Comparison of ENCODE assay signal across 24 cellular contexts in the genomic region with DNA sequence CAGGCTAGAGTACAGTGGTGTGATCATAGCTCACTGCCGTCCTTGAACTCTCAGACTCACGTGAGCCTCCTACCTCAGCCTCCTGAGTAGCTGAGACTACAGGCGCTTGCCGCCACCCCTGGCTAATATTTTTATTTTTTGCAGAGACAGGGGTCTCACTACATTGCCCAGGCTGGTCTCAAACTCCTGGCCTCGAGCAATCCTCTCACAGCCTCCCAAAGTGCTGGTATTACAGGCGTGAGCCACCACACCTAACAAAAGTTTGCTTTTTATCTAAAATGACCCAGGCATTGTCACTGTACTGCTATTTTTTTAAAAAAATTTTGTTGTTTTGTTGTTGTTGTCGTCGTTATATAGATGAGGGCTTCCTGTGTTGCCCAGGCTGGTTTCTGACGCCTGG.
"Had no signal": no experiment of that assay in that cellular context is flagged by ENCODE, and none has a peak within 500 bp of the region (broad histone marks: within the 10 kb centered on the region; RNA-seq: fewer than 3 reads in every experiment).

No MANE protein-coding gene starts in this region.

- H3K4me1 Mint-ChIP-seq: neural progenitor cell had no signal

- H3K4me3 Mint-ChIP-seq: dendritic cell treated with granulocyte-macrophage colony-stimulating factor and Interleukin-4, amounts not matched to agents 40 ng/mL and 50 ng/mL, for 4 days; nephron; neural progenitor cell had no signal

- H3K9me3 Mint-ChIP-seq: dendritic cell treated with granulocyte-macrophage colony-stimulating factor and Interleukin-4, amounts not matched to agents 40 ng/mL and 50 ng/mL, for 4 days; nephron; neural progenitor cell had no signal

- ATAC-seq: foreskin keratinocyte, gastroesophageal sphincter, heart left ventricle, left lung, right lobe of liver had no signal

- H3K36me3 ChIP-seq: neural progenitor cell had no signal

- H2AFZ ChIP-seq: hepatocyte, neural progenitor cell, parathyroid adenoma had no signal

- H3K4me1 ChIP-seq: colonic mucosa, foreskin keratinocyte, gastroesophageal sphincter, neural progenitor cell, parathyroid adenoma, right lobe of liver, stomach had no signal

- H3K27me3 ChIP-seq: colonic mucosa, esophagus muscularis mucosa, foreskin keratinocyte, gastroesophageal sphincter, heart left ventricle, hepatocyte, left lung, neural progenitor cell, right lobe of liver, stomach, thyroid gland had no signal

- H3K27me3 Mint-ChIP-seq: dendritic cell treated with granulocyte-macrophage colony-stimulating factor and Interleukin-4, amounts not matched to agents 40 ng/mL and 50 ng/mL, for 4 days had no signal

- H3K79me2 ChIP-seq: hepatocyte, parathyroid adenoma had no signal

- DNase-seq: colonic mucosa; effector CD8-positive, alpha-beta T cell; foreskin keratinocyte; heart left ventricle; kidney; left lung; right lobe of liver; small intestine; stimulated activated CD4-positive, alpha-beta T cell treated with anti-CD3 and anti-CD28 coated beads, Interleukin-12 subunit alpha, Interleukin-12 subunit beta, amount 100 ng/mL, for 4 hours; stimulated activated CD4-positive, alpha-beta T cell treated with anti-CD3 and anti-CD28 coated beads, Interleukin-1b, Interleukin-23, amount 100 ng/mL, for 48 hours; stimulated activated CD4-positive, alpha-beta T cell treated with anti-CD3 and anti-CD28 coated beads, Interleukin-4, amount 100 ng/mL, for 1 hour; stimulated activated CD8-positive, alpha-beta memory T cell treated with anti-CD3 and anti-CD28 coated beads, Interleukin-4, amount 100 ng/mL, for 48 hours; stimulated activated naive CD4-positive, alpha-beta T cell treated with Interleukin-2 at 50 U/mL for 16 hours; stomach; thyroid gland; trophoblast cell had no signal

- H3K27ac Mint-ChIP-seq: dendritic cell treated with granulocyte-macrophage colony-stimulating factor and Interleukin-4, amounts not matched to agents 40 ng/mL and 50 ng/mL, for 4 days; nephron; neural progenitor cell; progenitor cell of endocrine pancreas had no signal

- H3K4me2 ChIP-seq: hepatocyte, neural progenitor cell had no signal

- H3K4me3 ChIP-seq: colonic mucosa, esophagus muscularis mucosa, gastroesophageal sphincter, heart left ventricle, hepatocyte, left lung, neural progenitor cell, right lobe of liver, stomach, thyroid gland had no signal

- H3K9ac ChIP-seq: neural progenitor cell, parathyroid adenoma had no signal

- H3K27ac ChIP-seq: colonic mucosa, esophagus muscularis mucosa, foreskin keratinocyte, gastroesophageal sphincter, heart left ventricle, hepatocyte, left lung, neural progenitor cell, parathyroid adenoma, right lobe of liver, stomach, thyroid gland had no signal

- H3K9me3 ChIP-seq: colonic mucosa, esophagus muscularis mucosa, gastroesophageal sphincter, heart left ventricle, left lung, right lobe of liver, stomach, thyroid gland had no signal
